Comparison of ENCODE assay signal across 8 cellular contexts in the genomic region with DNA sequence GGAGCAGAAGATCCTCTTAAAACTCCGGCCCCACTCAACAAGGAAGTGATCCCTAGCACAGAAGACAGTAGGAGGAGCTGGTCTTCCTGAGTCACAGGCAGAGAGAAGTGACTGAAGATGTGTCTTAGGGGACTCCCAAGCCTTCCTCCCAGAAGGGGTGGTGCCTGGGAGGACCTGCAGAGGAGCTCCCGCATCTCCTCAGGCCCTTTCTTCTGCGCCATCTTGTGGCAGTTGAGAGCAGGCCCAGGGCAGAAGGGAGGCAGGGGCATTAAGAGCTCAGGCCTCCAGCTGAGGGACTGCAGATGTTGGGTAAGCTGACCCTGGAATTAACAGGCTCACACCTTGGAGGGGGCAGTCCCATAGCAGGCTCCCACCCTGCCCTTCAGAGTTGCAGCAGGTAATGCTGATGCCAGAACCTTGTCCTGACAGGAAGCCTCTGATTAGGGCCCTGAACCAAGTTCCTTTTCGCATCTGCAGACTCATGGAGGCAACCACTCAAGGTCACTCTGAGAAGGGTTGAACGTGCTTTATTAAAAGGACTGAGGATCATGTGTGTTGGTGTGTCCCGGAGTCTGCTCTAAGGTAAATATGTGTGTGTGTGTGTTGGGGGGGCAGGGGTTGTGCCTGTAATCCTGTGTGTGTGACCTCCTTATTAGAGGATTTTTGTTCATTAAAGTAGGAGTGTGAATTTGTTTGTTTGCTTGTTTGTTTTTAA.
DNase-seq lines count a peak whose midpoint lies in the region; ATAC-seq and TF ChIP-seq lines count a peak whose summit lies in the region.
"Not testable (repeated sequence)": the region's sequence is repeated elsewhere in the genome, so short reads cannot be mapped to it uniquely, and the experiment has no call there.

No MANE protein-coding gene starts in this region.

- not testable (repeated sequence) for H3K9me3 ChIP-seq in BLaER1 treated with 17β-estradiol and CSF1 and Interleukin-3, amounts not matched to agents 10 nM and 100 nM (replicated peaks in 1 of 11); sigmoid colon

- 54 to 65% methylated on average over 6 of the region's 6 CpGs for WGBS in sigmoid colon, 2 donors

- H3K4me3 ChIP-seq in BLaER1 treated with 17β-estradiol and CSF1 and Interleukin-3, amounts not matched to agents 10 nM and 100 nM; sigmoid colon: not testable (repeated sequence)

- peak; percentile 7 for DNase-seq in HCEC 1CT
- DNase-seq in SIG-M5 (lab: John Stamatoyannopoulos, UW): peak; percentile 25
- not testable (repeated sequence) for DNase-seq in activated T-helper 2 cell treated with anti-CD3 and anti-CD28 coated beads, Interferon-gamma antibody, Interleukin-2, Interleukin-4, amounts not matched to agents 10 μg/mL and 5 μg/mL and 100 μg/mL, durations not matched to agents 14 hours and 24 hours and 36 hours (ENCODE audit: low spot score); foreskin keratinocyte
- DNase-seq in sigmoid colon: peak; percentile 63

- intact Hi-C loops in activated T-helper 2 cell treated with anti-CD3 and anti-CD28 coated beads, Interferon-gamma antibody, Interleukin-2, Interleukin-4, amounts not matched to agents 10 μg/mL and 5 μg/mL and 100 μg/mL, durations not matched to agents 14 hours and 24 hours and 36 hours (cut with micrococcal nuclease); sigmoid colon (cut with DNase I): not testable (repeated sequence)

- peak overlapping the region; percentile 94 for H3K27ac Mint-ChIP-seq in activated T-helper 2 cell treated with anti-CD3 and anti-CD28 coated beads, Interferon-gamma antibody, Interleukin-2, Interleukin-4, amounts not matched to agents 10 μg/mL and 5 μg/mL and 100 μg/mL, durations not matched to agents 14 hours and 24 hours and 36 hours

- H3K9me3 Mint-ChIP-seq in activated T-helper 2 cell treated with anti-CD3 and anti-CD28 coated beads, Interferon-gamma antibody, Interleukin-2, Interleukin-4, amounts not matched to agents 10 μg/mL and 5 μg/mL and 100 μg/mL, durations not matched to agents 14 hours and 24 hours and 36 hours: not testable (repeated sequence)

- ATAC-seq in GM18858 (IDR thresholded peaks at IDR 0.05; ENCODE audit: unreplicated experiment) (peak; percentile 61), HG03558 (IDR thresholded peaks at IDR 0.05; ENCODE audit: extremely low read depth, unreplicated experiment) (peak; percentile 48), foreskin keratinocyte (peak; percentile 70)

- H3K27me3 ChIP-seq in BLaER1 treated with 17β-estradiol and CSF1 and Interleukin-3, amounts not matched to agents 10 nM and 100 nM; foreskin keratinocyte; sigmoid colon: not testable (repeated sequence)

- H3K36me3 Mint-ChIP-seq in activated T-helper 2 cell treated with anti-CD3 and anti-CD28 coated beads, Interferon-gamma antibody, Interleukin-2, Interleukin-4, amounts not matched to agents 10 μg/mL and 5 μg/mL and 100 μg/mL, durations not matched to agents 14 hours and 24 hours and 36 hours (ENCODE audit: low read depth): not testable (repeated sequence)

- peak overlapping the region in 2 of 11 experiments; percentile 47 to 55; a peak in 1 of 22 replicates for H3K9ac ChIP-seq in BLaER1 treated with 17β-estradiol and CSF1 and Interleukin-3, amounts not matched to agents 10 nM and 100 nM

- not testable (repeated sequence) for H4K20me1 ChIP-seq in BLaER1 treated with 17β-estradiol and CSF1 and Interleukin-3, amounts not matched to agents 10 nM and 100 nM

- H3K4me1 Mint-ChIP-seq in activated T-helper 2 cell treated with anti-CD3 and anti-CD28 coated beads, Interferon-gamma antibody, Interleukin-2, Interleukin-4, amounts not matched to agents 10 μg/mL and 5 μg/mL and 100 μg/mL, durations not matched to agents 14 hours and 24 hours and 36 hours (ENCODE audit: low read depth): peaks cover 34% of the 10 kb centered on the region

- TF ChIP-seq POLR2A in sigmoid colon (IDR thresholded peaks at IDR 0.05): not testable (repeated sequence)

- peak overlapping the region in 2 of 11 experiments; percentile 32 to 44; a peak in 2 of 22 replicates for H3K4me2 ChIP-seq in BLaER1 treated with 17β-estradiol and CSF1 and Interleukin-3, amounts not matched to agents 10 nM and 100 nM

- peak overlapping the region in 7 of 11 experiments; percentile 50 to 70 (median 59); a peak in 12 of 22 replicates for H3K27ac ChIP-seq in BLaER1 treated with 17β-estradiol and CSF1 and Interleukin-3, amounts not matched to agents 10 nM and 100 nM
- H3K27ac ChIP-seq in foreskin keratinocyte, sigmoid colon: not testable (repeated sequence)

- H3K27me3 Mint-ChIP-seq in activated T-helper 2 cell treated with anti-CD3 and anti-CD28 coated beads, Interferon-gamma antibody, Interleukin-2, Interleukin-4, amounts not matched to agents 10 μg/mL and 5 μg/mL and 100 μg/mL, durations not matched to agents 14 hours and 24 hours and 36 hours (ENCODE audit: low read depth): not testable (repeated sequence)

- H3K36me3 ChIP-seq in BLaER1 treated with 17β-estradiol and CSF1 and Interleukin-3, amounts not matched to agents 10 nM and 100 nM; sigmoid colon: not testable (repeated sequence)

- H3K4me3 Mint-ChIP-seq in activated T-helper 2 cell treated with anti-CD3 and anti-CD28 coated beads, Interferon-gamma antibody, Interleukin-2, Interleukin-4, amounts not matched to agents 10 μg/mL and 5 μg/mL and 100 μg/mL, durations not matched to agents 14 hours and 24 hours and 36 hours (ENCODE audit: low read depth): peak overlapping the region; percentile 86

- not testable (repeated sequence) for TF ChIP-seq EP300 in sigmoid colon (IDR thresholded peaks at IDR 0.05)

- H3K4me1 ChIP-seq in BLaER1 treated with 17β-estradiol and CSF1 and Interleukin-3, amounts not matched to agents 10 nM and 100 nM: peaks cover 3 to 23% (median 12%) of the 10 kb centered on the region in 10 experiments
- not testable (repeated sequence) for H3K4me1 ChIP-seq in foreskin keratinocyte, sigmoid colon

- TF ChIP-seq CTCF in foreskin keratinocyte (conservative IDR thresholded peaks at IDR 0.05): peak; percentile 29
- not testable (repeated sequence) for TF ChIP-seq CTCF in sigmoid colon (IDR thresholded peaks at IDR 0.05)
